In genomic region chr9:96413312-96414221, GRCh38 we compare ENCODE assay signal across 8 cellular contexts.
A peak's percentile ranks its signal among the peaks of the same experiment; 100 is the strongest.
DNase-seq lines count a peak whose midpoint lies in the region; ATAC-seq lines count a peak whose summit lies in the region.

No MANE protein-coding gene starts in this region.

- no peaks in the 10 kb centered on the region for H3K27me3 Mint-ChIP-seq in stimulated activated naive CD8-positive, alpha-beta T cell treated with anti-CD3 and anti-CD28 coated beads, Interleukin-15, amount 100 ng/mL, for 72 hours

- H3K27ac ChIP-seq in BLaER1 treated with 17β-estradiol and CSF1 and Interleukin-3, amounts not matched to agents 10 nM and 100 nM, result peak overlapping the region; percentile 16 to 75 (median 55); a peak in 20 of 22 replicates
- peak overlapping the region; percentile 54 for H3K27ac ChIP-seq in cingulate gyrus (ENCODE audit: low read depth, low read length)

- peaks cover 45 to 58% (median 52%) of the 10 kb centered on the region in 10 experiments for H3K4me1 ChIP-seq in BLaER1 treated with 17β-estradiol and CSF1 and Interleukin-3, amounts not matched to agents 10 nM and 100 nM

- no peaks in the 10 kb centered on the region for H3K27me3 ChIP-seq in BLaER1 treated with 17β-estradiol and CSF1 and Interleukin-3, amounts not matched to agents 10 nM and 100 nM

- H3K4me1 Mint-ChIP-seq in stimulated activated naive CD8-positive, alpha-beta T cell treated with anti-CD3 and anti-CD28 coated beads, Interleukin-15, amount 100 ng/mL, for 72 hours, result peaks cover 47% of the 10 kb centered on the region

- DNase-seq in NCI-H2107 treated with DMSO at 0.1 percent for 48 hours (lab: John Stamatoyannopoulos, UW; ENCODE audit: unreplicated experiment), result peak; percentile 81
- DNase-seq in stimulated activated naive CD8-positive, alpha-beta T cell treated with anti-CD3 and anti-CD28 coated beads, Interleukin-15, amount 100 ng/mL, for 72 hours, result no peak
- DNase-seq in HuH-7 (ENCODE audit: low spot score), result no peak

- peak overlapping the region; percentile 33 to 77 (median 44); a peak in 17 of 20 replicates for H3K4me3 ChIP-seq in BLaER1 treated with 17β-estradiol and CSF1 and Interleukin-3, amounts not matched to agents 10 nM and 100 nM

- peak overlapping the region; percentile 20 to 65 (median 53); a peak in 20 of 22 replicates for H3K9ac ChIP-seq in BLaER1 treated with 17β-estradiol and CSF1 and Interleukin-3, amounts not matched to agents 10 nM and 100 nM

- H3K36me3 ChIP-seq in BLaER1 treated with 17β-estradiol and CSF1 and Interleukin-3, amounts not matched to agents 10 nM and 100 nM, result peaks cover 0 to 56% (median 29%) of the 10 kb centered on the region in 11 experiments; a peak in 16 of 22 replicates

- peak; percentile 21 for ATAC-seq in GM19463 (IDR thresholded peaks at IDR 0.05; ENCODE audit: unreplicated experiment)
- ATAC-seq in stimulated activated naive CD8-positive, alpha-beta T cell treated with anti-CD3 and anti-CD28 coated beads, Interleukin-15, amount 100 ng/mL, for 72 hours, result no peak
- ATAC-seq in GM19397 (IDR thresholded peaks at IDR 0.05; ENCODE audit: unreplicated experiment), result no peak
- ATAC-seq in GM18861 (IDR thresholded peaks at IDR 0.05; ENCODE audit: unreplicated experiment), result no peak

- peaks cover 0 to 7% (median 0%) of the 10 kb centered on the region in 11 experiments; a peak in 1 of 22 replicates for H3K9me3 ChIP-seq in BLaER1 treated with 17β-estradiol and CSF1 and Interleukin-3, amounts not matched to agents 10 nM and 100 nM (replicated peaks in 1 of 11)

- H3K9me3 Mint-ChIP-seq in stimulated activated naive CD8-positive, alpha-beta T cell treated with anti-CD3 and anti-CD28 coated beads, Interleukin-15, amount 100 ng/mL, for 72 hours, result no peaks in the 10 kb centered on the region

- peak overlapping the region; percentile 52 to 70 for H3K4me3 Mint-ChIP-seq in stimulated activated naive CD8-positive, alpha-beta T cell treated with anti-CD3 and anti-CD28 coated beads, Interleukin-15, amount 100 ng/mL, for 72 hours

- H3K4me2 ChIP-seq in BLaER1 treated with 17β-estradiol and CSF1 and Interleukin-3, amounts not matched to agents 10 nM and 100 nM, result peak overlapping the region; percentile 81 to 98 (median 92)

- H4K20me1 ChIP-seq in BLaER1 treated with 17β-estradiol and CSF1 and Interleukin-3, amounts not matched to agents 10 nM and 100 nM, result peaks cover 0 to 84% (median 76%) of the 10 kb centered on the region in 11 experiments; a peak in 16 of 22 replicates

- peak overlapping the region; percentile 35 to 46 for H3K27ac Mint-ChIP-seq in stimulated activated naive CD8-positive, alpha-beta T cell treated with anti-CD3 and anti-CD28 coated beads, Interleukin-15, amount 100 ng/mL, for 72 hours
